ENCODE assay signal across 8 cellular contexts in genomic region chrX:43655961-43656494, GRCh38. TPM values are rescaled to one million over a fixed set of nuclear protein-coding genes. Genes with fewer than 3 reads are reported as not detected.
DNase-seq lines count a peak whose midpoint lies in the region; FAIRE-seq and TF ChIP-seq lines count a peak whose summit lies in the region.

Gene MAOA, plus strand, starts transcription at chrX:43656299. Its CDS starts 43 bp downstream, at chrX:43656342.

- H2AFZ ChIP-seq in OCI-LY1 (ENCODE audit: low read length), result no peak within 1 kb of the TSS

- no peaks in the 10 kb centered on the region for H3K27me3 Mint-ChIP-seq in Caco-2 (ENCODE audit: insufficient read depth, unreplicated experiment)
- H3K27me3 Mint-ChIP-seq in activated naive CD8-positive, alpha-beta T cell, result no peaks in the 10 kb centered on the region

- H3K27ac ChIP-seq in OCI-LY1 (ENCODE audit: low read depth, low read length, poor library complexity, severe bottlenecking) (no peak within 1 kb of the TSS), neutrophil (peak within 1 kb of the TSS; percentile 84)

- no peaks in the 10 kb centered on the region for H3K36me3 Mint-ChIP-seq in Caco-2 (ENCODE audit: insufficient read depth, unreplicated experiment)
- H3K36me3 Mint-ChIP-seq in activated naive CD8-positive, alpha-beta T cell, result no peaks in the 10 kb centered on the region

- H3K79me2 ChIP-seq in OCI-LY1 (ENCODE audit: insufficient read depth, low read length), result no peaks in the 10 kb centered on the region

- H3K27me3 ChIP-seq in Caco-2 (replicated peaks; ENCODE audit: control insufficient read depth, insufficient read depth, low read length) (no peaks in the 10 kb centered on the region), OCI-LY1 (ENCODE audit: insufficient read depth, low read length) (no peaks in the 10 kb centered on the region), neutrophil (peaks cover 25% of the 10 kb centered on the region)

- H3K4me2 ChIP-seq in OCI-LY1 (ENCODE audit: low read length), result peak within 1 kb of the TSS; percentile 72; the same call in 1 of the 2 replicates

- H3K9ac ChIP-seq in OCI-LY1 (ENCODE audit: low read length), result no peak within 1 kb of the TSS

- H3K9me3 ChIP-seq in Caco-2 (no peaks in the 10 kb centered on the region), OCI-LY1 (ENCODE audit: low read length) (no peaks in the 10 kb centered on the region), neutrophil (no peaks in the 10 kb centered on the region)

- intact Hi-C loops in Caco-2 (cut with micrococcal nuclease; ENCODE audit: unreplicated experiment), result loop anchor here (5.0 to 10.0 kb wide), 3 partner anchors 49 to 96 kb away; no protein-coding TSS in a partner anchor
- intact Hi-C loops in head of caudate nucleus (cut with DNase I), result no loop called here

- H3K4me3 Mint-ChIP-seq in Caco-2 (ENCODE audit: unreplicated experiment), result peak within 1 kb of the TSS; percentile 73
- peak within 1 kb of the TSS; percentile 88 for H3K4me3 Mint-ChIP-seq in activated naive CD8-positive, alpha-beta T cell

- H3K4me3 ChIP-seq in Caco-2 (ENCODE audit: low read depth, low read length) (peak within 1 kb of the TSS; percentile 46), OCI-LY1 (ENCODE audit: low read depth, low read length, poor library complexity, severe bottlenecking) (peak within 1 kb of the TSS; percentile 62), neutrophil (ENCODE audit: low read depth in 1 of 2, low read length in 1 of 2) (peak within 1 kb of the TSS; percentile 63 to 68)

- H4K20me1 ChIP-seq in OCI-LY1 (ENCODE audit: insufficient read depth, low read length), result no peaks in the 10 kb centered on the region

- no peaks in the 10 kb centered on the region for H3K4me1 ChIP-seq in Caco-2
- no peaks in the 10 kb centered on the region for H3K4me1 ChIP-seq in OCI-LY1 (ENCODE audit: insufficient read depth, low read length, severe bottlenecking)
- H3K4me1 ChIP-seq in neutrophil (ENCODE audit: control insufficient read depth in 1 of 2, insufficient read depth in 1 of 2, low read depth in 1 of 2, low read length in 1 of 2), result peaks cover 8 to 9% of the 10 kb centered on the region in 2 experiments

- POLR2A ChIA-PET in Caco-2 (lab: Charles Lee), result no interaction called here

- H3K36me3 ChIP-seq in Caco-2 (ENCODE audit: control insufficient read depth, insufficient read depth, low read length), result no peaks in the 10 kb centered on the region
- no peaks in the 10 kb centered on the region for H3K36me3 ChIP-seq in OCI-LY1 (ENCODE audit: insufficient read depth, low read length)
- no peaks in the 10 kb centered on the region for H3K36me3 ChIP-seq in neutrophil

- no peak for FAIRE-seq in urothelium cell line (lab: Jason Lieb, UNC)

- no peaks in the 10 kb centered on the region for H3K9me2 ChIP-seq in OCI-LY1 (ENCODE audit: low read depth, low read length)

- no peaks in the 10 kb centered on the region for H3K9me3 Mint-ChIP-seq in Caco-2 (ENCODE audit: unreplicated experiment)
- H3K9me3 Mint-ChIP-seq in activated naive CD8-positive, alpha-beta T cell (ENCODE audit: low read depth), result no peaks in the 10 kb centered on the region

- CTCF ChIA-PET in Caco-2 (lab: Charles Lee), result interaction anchor here (1.0 kb wide), 1 partner anchor 91 kb away, joined by 3 read pairs; no protein-coding TSS in a partner anchor

- peak within 1 kb of the TSS; percentile 94 for H3K27ac Mint-ChIP-seq in Caco-2 (ENCODE audit: unreplicated experiment)
- H3K27ac Mint-ChIP-seq in activated naive CD8-positive, alpha-beta T cell, result no peak within 1 kb of the TSS

- H3F3A ChIP-seq in OCI-LY1 (ENCODE audit: insufficient read depth, low read length), result no peaks in the 10 kb centered on the region

- DNase-seq in Caco-2 (no peak), head of caudate nucleus (peak; percentile 53 to 88 (median 76)), urothelium cell line (ENCODE audit: low spot score) (peak; percentile 55), NOMO-1 treated with dmso at 0.1 percent for 144 hours (lab: John Stamatoyannopoulos, UW; ENCODE audit: unreplicated experiment) (no peak), GM19240 (ENCODE audit: insufficient read length, low spot score) (no peak)

- TF ChIP-seq CTCF in Caco-2 (IDR thresholded peaks at IDR 0.05; ENCODE audit: insufficient read depth in 1 of 2, low read depth in 1 of 2, low read length in 1 of 2, severe bottlenecking in 1 of 2, unreplicated experiment in 1 of 2), result no peak
- no peak for TF ChIP-seq CTCF in OCI-LY1 (IDR thresholded peaks at IDR 0.05; ENCODE audit: low read length)
- no peak for TF ChIP-seq CTCF in neutrophil (IDR thresholded peaks at IDR 0.05)

- H3K4me1 Mint-ChIP-seq in Caco-2 (ENCODE audit: low read depth, unreplicated experiment), result no peaks in the 10 kb centered on the region
- H3K4me1 Mint-ChIP-seq in activated naive CD8-positive, alpha-beta T cell (ENCODE audit: low read depth), result peaks cover 3% of the 10 kb centered on the region

- no TSS peak for BruUV-seq in Caco-2 (replicated peaks; lab: Mats Ljungman, UMichigan)

RNA-seq across cellular contexts. Expression of gene MAOA, which starts in this region (rescaled TPM):
- 0.25 and 0.74 TPM in 2 replicates for total RNA-seq in Caco-2 (2022)

Comparison
In these comparisons a context has a peak if more than half of its experiments do, and no peak if none do; other contexts are left out.
1. DNase-seq: peak in head of caudate nucleus (42 of 42) and urothelium cell line (single experiment); none in Caco-2 (0 of 2), NOMO-1 treated with dmso at 0.1 percent for 144 hours (single experiment) and GM19240 (single experiment).
2. Peak in every context shown above with its lines, with median percentiles within 50 percentile points of each other: H3K4me3 ChIP-seq.